Comparison of ENCODE assay signal across 8 cellular contexts in the genomic region with DNA sequence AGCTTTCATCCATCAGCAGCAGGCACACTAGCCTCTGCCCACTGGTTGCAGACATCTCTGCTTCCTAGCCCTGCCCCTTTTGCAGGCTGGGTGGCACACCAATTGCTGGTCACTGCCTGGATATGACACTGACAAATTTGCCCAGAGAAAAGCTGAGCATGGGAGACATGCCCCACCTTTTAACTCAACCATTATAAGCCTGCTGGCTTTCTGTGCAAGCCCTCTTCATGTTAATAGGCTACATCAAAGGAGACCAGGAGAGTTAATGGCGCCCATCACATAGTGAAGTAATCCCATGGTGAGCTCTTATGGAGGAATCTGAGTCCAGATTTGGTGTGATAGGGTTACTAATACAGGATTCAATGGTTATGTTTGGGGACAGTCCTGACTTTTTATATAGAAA.
A peak's percentile ranks its signal among the peaks of the same experiment; 100 is the strongest.
DNase-seq lines count a peak whose midpoint lies in the region; ATAC-seq and TF ChIP-seq lines count a peak whose summit lies in the region.

No MANE protein-coding gene starts in this region.

- H3K36me3 Mint-ChIP-seq in activated naive CD8-positive, alpha-beta T cell treated with anti-CD3 and anti-CD28 coated beads, Interleukin-2, amount 50 U/mL, for 24 hours (ENCODE audit: low read depth): no peaks in the 10 kb centered on the region

- no peaks in the 10 kb centered on the region for H3K27me3 Mint-ChIP-seq in activated naive CD8-positive, alpha-beta T cell treated with anti-CD3 and anti-CD28 coated beads, Interleukin-2, amount 50 U/mL, for 24 hours

- H3K4me3 ChIP-seq in AG04450 (ENCODE audit: low read depth, low read length) (no peak overlapping the region), fibroblast of lung (replicated peaks in 1 of 4; ENCODE audit: control extremely low read depth in 1 of 4, insufficient read depth in 1 of 4, low read depth in 3 of 4, low read length in 4 of 4) (peak overlapping the region in 1 of 4 experiments; percentile 5), parathyroid adenoma (ENCODE audit: low read depth, low read length) (no peak overlapping the region)

- no peak for ATAC-seq in activated naive CD8-positive, alpha-beta T cell treated with anti-CD3 and anti-CD28 coated beads, Interleukin-2, amount 50 U/mL, for 24 hours

- DNase-seq in AG04450 (ENCODE audit: low read depth, low spot score) (no peak), NCI-H510A (lab: John Stamatoyannopoulos, UW) (peak; percentile 81), fibroblast of lung (ENCODE audit: low read depth in 2 of 2) (no peak), GM10266 (ENCODE audit: extremely low spot score) (no peak), T1000 (lab: John Stamatoyannopoulos, UW) (no peak), cerebellum (ENCODE audit: low spot score) (no peak)
- no peak for DNase-seq in activated naive CD8-positive, alpha-beta T cell treated with anti-CD3 and anti-CD28 coated beads, Interleukin-2, amount 50 U/mL, for 24 hours

- H3K27me3 ChIP-seq in AG04450 (ENCODE audit: control insufficient read depth, insufficient read depth, low read length) (no peaks in the 10 kb centered on the region), fibroblast of lung (ENCODE audit: control insufficient read depth, insufficient read depth, low read length) (no peaks in the 10 kb centered on the region), parathyroid adenoma (ENCODE audit: control insufficient read depth, insufficient read depth, low read length) (no peaks in the 10 kb centered on the region)

- no peak for TF ChIP-seq CTCF in AG04450 (IDR thresholded peaks at IDR 0.05; ENCODE audit: low read depth, low read length)
- TF ChIP-seq CTCF in fibroblast of lung (conservative IDR thresholded peaks at IDR 0.05 in 1 of 2, IDR thresholded peaks at IDR 0.05 in 1 of 2; ENCODE audit: low read depth in 1 of 2, low read length in 2 of 2): no peak
- TF ChIP-seq CTCF in parathyroid adenoma (IDR thresholded peaks at IDR 0.05): no peak
- TF ChIP-seq CTCF in GM10266 (IDR thresholded peaks at IDR 0.05; ENCODE audit: control insufficient read depth, insufficient read depth, low read depth, missing control alignments): no peak

- POLR2A ChIA-PET in AG04450 (lab: Yijun Ruan, JAX): interaction anchor here (0.6 kb wide), 1 partner anchor 39 kb away, joined by 3 read pairs; no protein-coding TSS in a partner anchor

- peak overlapping the region; percentile 47 for H3K27ac ChIP-seq in AG04450 (ENCODE audit: low read depth, low read length)
- peak overlapping the region; percentile 73 for H3K27ac ChIP-seq in fibroblast of lung (ENCODE audit: insufficient read depth, low read length)
- peak overlapping the region; percentile 58 for H3K27ac ChIP-seq in parathyroid adenoma

- peak overlapping the region; percentile 67 for H3K4me2 ChIP-seq in fibroblast of lung (ENCODE audit: extremely low read depth, insufficient read depth, low read length)
- no peak overlapping the region for H3K4me2 ChIP-seq in parathyroid adenoma (ENCODE audit: low read length)

- H3K9ac ChIP-seq in fibroblast of lung (ENCODE audit: insufficient read depth, low read length): no peak overlapping the region
- no peak overlapping the region for H3K9ac ChIP-seq in parathyroid adenoma

- H3K9me3 Mint-ChIP-seq in activated naive CD8-positive, alpha-beta T cell treated with anti-CD3 and anti-CD28 coated beads, Interleukin-2, amount 50 U/mL, for 24 hours: no peaks in the 10 kb centered on the region

- CTCF ChIA-PET in AG04450 (lab: Charles Lee): interaction anchor here (1.2 kb wide), 1 partner anchor 239 kb away, joined by 3 read pairs; a partner anchor contains a TSS

- no peak overlapping the region for H3K4me3 Mint-ChIP-seq in activated naive CD8-positive, alpha-beta T cell treated with anti-CD3 and anti-CD28 coated beads, Interleukin-2, amount 50 U/mL, for 24 hours

- no peak overlapping the region for H3K27ac Mint-ChIP-seq in activated naive CD8-positive, alpha-beta T cell treated with anti-CD3 and anti-CD28 coated beads, Interleukin-2, amount 50 U/mL, for 24 hours

- H3K79me2 ChIP-seq in fibroblast of lung (ENCODE audit: control insufficient read depth, insufficient read depth, low read length) (no peaks in the 10 kb centered on the region), parathyroid adenoma (no peaks in the 10 kb centered on the region)

- no peaks in the 10 kb centered on the region for H4K20me1 ChIP-seq in fibroblast of lung (ENCODE audit: control insufficient read depth, extremely low read depth, insufficient read depth, low read length)

- peaks cover 16% of the 10 kb centered on the region for H3K4me1 ChIP-seq in fibroblast of lung (ENCODE audit: control insufficient read depth, extremely low read depth, insufficient read depth, low read length)
- peaks cover 17% of the 10 kb centered on the region for H3K4me1 ChIP-seq in parathyroid adenoma

- no peaks in the 10 kb centered on the region for H3K4me1 Mint-ChIP-seq in activated naive CD8-positive, alpha-beta T cell treated with anti-CD3 and anti-CD28 coated beads, Interleukin-2, amount 50 U/mL, for 24 hours

- H2AFZ ChIP-seq in fibroblast of lung (ENCODE audit: low read length) (no peak overlapping the region), parathyroid adenoma (peak overlapping the region; percentile 65)

- H3K36me3 ChIP-seq in fibroblast of lung (ENCODE audit: control insufficient read depth, insufficient read depth, low read length) (peaks cover 1% of the 10 kb centered on the region), parathyroid adenoma (ENCODE audit: control insufficient read depth, insufficient read depth, low read length) (no peaks in the 10 kb centered on the region)

- H3K9me3 ChIP-seq in AG04450 (ENCODE audit: control insufficient read depth, insufficient read depth, low read length): no peaks in the 10 kb centered on the region
- no peaks in the 10 kb centered on the region for H3K9me3 ChIP-seq in fibroblast of lung (ENCODE audit: control insufficient read depth, insufficient read depth, low read depth, low read length)
- no peaks in the 10 kb centered on the region for H3K9me3 ChIP-seq in parathyroid adenoma (ENCODE audit: control insufficient read depth, low read length)
